11 cellular contexts compared by ENCODE assay signal in genomic region chr3:120170223-120170622, GRCh38.
DNase-seq lines count a peak whose midpoint lies in the region; ATAC-seq and TF ChIP-seq lines count a peak whose summit lies in the region.
"Had no signal": no experiment of that assay in that cellular context is flagged by ENCODE, and none has a peak within 500 bp of the region (broad histone marks: within the 10 kb centered on the region; RNA-seq: fewer than 3 reads in every experiment).

No MANE protein-coding gene starts in this region.

- WGBS in body of pancreas, 2 donors, result 61 to 65% methylated on average over 2 of the region's 2 CpGs

- H3K27me3 ChIP-seq in body of pancreas, result no peaks in the 10 kb centered on the region

- ATAC-seq in body of pancreas (peak; percentile 9), HG03135 (IDR thresholded peaks at IDR 0.05; ENCODE audit: unreplicated experiment) (no peak), natural killer cell (no peak), HG03139 (IDR thresholded peaks at IDR 0.05; ENCODE audit: unreplicated experiment) (no peak)

- no peak overlapping the region for H3K27ac Mint-ChIP-seq in natural killer cell

- no peak overlapping the region for H3K4me3 Mint-ChIP-seq in natural killer cell
- H3K4me3 Mint-ChIP-seq: brain had no signal

- H3K4me1 ChIP-seq in body of pancreas, result no peaks in the 10 kb centered on the region

- no peak overlapping the region for H3K27ac ChIP-seq in body of pancreas
- H3K27ac ChIP-seq: HL-60 had no signal

- no peaks in the 10 kb centered on the region for H3K36me3 Mint-ChIP-seq in natural killer cell
- H3K36me3 Mint-ChIP-seq: brain had no signal

- intact Hi-C loops in body of pancreas (cut with DNase I), result no loop called here
- intact Hi-C loops in natural killer cell (cut with micrococcal nuclease), result no loop called here

- peaks cover 0 to 2% of the 10 kb centered on the region in 2 donors for H3K27me3 Mint-ChIP-seq in natural killer cell (ENCODE audit: low read depth in 2 of 2)
- H3K27me3 Mint-ChIP-seq: brain had no signal

- H3K4me3 ChIP-seq in body of pancreas (no peak overlapping the region), skeletal muscle cell (ENCODE audit: low read depth, low read length) (no peak overlapping the region)

- TF ChIP-seq CTCF in body of pancreas (IDR thresholded peaks at IDR 0.05) (no peak), natural killer cell (IDR thresholded peaks at IDR 0.05) (no peak)

- no peaks in the 10 kb centered on the region for H3K36me3 ChIP-seq in body of pancreas (replicated peaks in 1 of 2; ENCODE audit: insufficient read depth in 1 of 2, low read depth in 2 of 2)

- peak; percentile 55 for DNase-seq in NCI-H2107 treated with DMSO at 0.1 percent for 48 hours (lab: John Stamatoyannopoulos, UW; ENCODE audit: unreplicated experiment)
- no peak for DNase-seq in NCI-H2107 (lab: John Stamatoyannopoulos, UW)
- peak; percentile 97 for DNase-seq in M059J (ENCODE audit: low read depth)
- DNase-seq in body of pancreas, result peak in 2 of 4 donors; percentile 10 to 15
- DNase-seq in skeletal muscle cell (ENCODE audit: low read depth), result peak; percentile 47
- no peak for DNase-seq in natural killer cell
- DNase-seq: AML-193 had no signal

- H3K9me3 Mint-ChIP-seq in natural killer cell, result no peaks in the 10 kb centered on the region
- H3K9me3 Mint-ChIP-seq: brain had no signal

- no peaks in the 10 kb centered on the region for H3K4me1 Mint-ChIP-seq in natural killer cell
- H3K4me1 Mint-ChIP-seq: brain had no signal

- TF ChIP-seq POLR2A in body of pancreas (IDR thresholded peaks at IDR 0.05), result no peak

- no peaks in the 10 kb centered on the region for H3K9me3 ChIP-seq in body of pancreas

Comparison
In these comparisons a context has a peak if more than half of its experiments do, and no peak if none do; other contexts are left out.
1. DNase-seq: peak in NCI-H2107 treated with DMSO at 0.1 percent for 48 hours (single experiment), M059J (single experiment) and skeletal muscle cell (single experiment); none in NCI-H2107 (single experiment) and natural killer cell (single experiment).